In genomic region chr22:21569076-21569427, GRCh38 we compare ENCODE assay signal across 8 cellular contexts. TPM values are rescaled to one million over a fixed set of nuclear protein-coding genes. Genes with fewer than 3 reads are reported as not detected.
DNase-seq lines count a peak whose midpoint lies in the region; ATAC-seq, FAIRE-seq and TF ChIP-seq lines count a peak whose summit lies in the region.
"Not testable (repeated sequence)": the region's sequence is repeated elsewhere in the genome, so short reads cannot be mapped to it uniquely, and the experiment has no call there.

No MANE protein-coding gene starts in this region.

- not testable (repeated sequence) for H3K27me3 Mint-ChIP-seq in activated naive CD4-positive, alpha-beta T cell treated with anti-CD3 and anti-CD28 coated beads, Interleukin-2, amount 10 ng/mL, durations not matched to agents 7 days and 5 days; naive thymus-derived CD4-positive, alpha-beta T cell

- H3K9me3 Mint-ChIP-seq in activated naive CD4-positive, alpha-beta T cell treated with anti-CD3 and anti-CD28 coated beads, Interleukin-2, amount 10 ng/mL, durations not matched to agents 7 days and 5 days; naive thymus-derived CD4-positive, alpha-beta T cell: not testable (repeated sequence)

- not testable (repeated sequence) for FAIRE-seq in small intestine (lab: Jason Lieb, UNC)

- POLR2A ChIA-PET in AG04449 (lab: Yijun Ruan, JAX): interaction anchor here (0.6 kb wide), 1 partner anchor 9 kb away, joined by 3 read pairs; no protein-coding TSS in a partner anchor
- POLR2A ChIA-PET in naive thymus-derived CD4-positive, alpha-beta T cell (lab: Charles Lee): interaction anchor here (1.5 kb wide), 1 partner anchor 60 kb away, joined by 5 read pairs; the partner anchor contains the start of gene YDJC

- not testable (repeated sequence) for TF ChIP-seq CTCF in AG04449 (IDR thresholded peaks at IDR 0.05; ENCODE audit: insufficient read depth, low read length, missing control alignments); RWPE2 (IDR thresholded peaks at IDR 0.05; ENCODE audit: poor library complexity, severe bottlenecking)

- H3K27ac ChIP-seq in RWPE2 (ENCODE audit: poor library complexity, severe bottlenecking) (peak overlapping the region; percentile 74), small intestine (ENCODE audit: low read depth in 1 of 2, low read length in 1 of 2) (peak overlapping the region; percentile 95 to 96)
- peak overlapping the region; percentile 91 for H3K27ac ChIP-seq in effector memory CD4-positive, alpha-beta T cell (ENCODE audit: insufficient read depth, low read length, poor library complexity, severe bottlenecking)
- not testable (repeated sequence) for H3K27ac ChIP-seq in iPS DF 6.9 (ENCODE audit: low read length)
- H3K27ac ChIP-seq in naive thymus-derived CD4-positive, alpha-beta T cell (ENCODE audit: low read depth, low read length): peak overlapping the region; percentile 95

- not testable (repeated sequence) for DNase-seq in AG04449 (ENCODE audit: low read depth, low spot score); HAP-1 (ENCODE audit: low spot score in 2 of 2); RWPE2 (ENCODE audit: low spot score); activated naive CD4-positive, alpha-beta T cell treated with anti-CD3 and anti-CD28 coated beads, Interleukin-2, amount 10 ng/mL, durations not matched to agents 7 days and 5 days; effector memory CD4-positive, alpha-beta T cell; iPS DF 6.9 (ENCODE audit: low read depth, low spot score); naive thymus-derived CD4-positive, alpha-beta T cell
- DNase-seq in small intestine: peak; percentile 12

- H3K4me3 ChIP-seq in AG04449 (ENCODE audit: low read depth, low read length) (peak overlapping the region; percentile 83), HAP-1 (peak overlapping the region; percentile 94), RWPE2 (ENCODE audit: severe bottlenecking) (peak overlapping the region; percentile 98), iPS DF 6.9 (ENCODE audit: low read length) (peak overlapping the region; percentile 100; the same call in 1 of the 2 replicates), small intestine (ENCODE audit: low read depth in 1 of 2, low read length in 2 of 2) (peak overlapping the region in 1 of 2 donors; percentile 90)
- H3K4me3 ChIP-seq in effector memory CD4-positive, alpha-beta T cell (ENCODE audit: insufficient read depth, low read depth, low read length, poor library complexity, severe bottlenecking): peak overlapping the region; percentile 79
- H3K4me3 ChIP-seq in naive thymus-derived CD4-positive, alpha-beta T cell (ENCODE audit: low read length): peak overlapping the region; percentile 72

- not testable (repeated sequence) for H3K36me3 ChIP-seq in HAP-1 (replicated peaks); effector memory CD4-positive, alpha-beta T cell (ENCODE audit: control insufficient read depth, insufficient read depth, low read length); iPS DF 6.9 (ENCODE audit: control insufficient read depth, insufficient read depth, low read length); small intestine (ENCODE audit: control insufficient read depth in 2 of 2, insufficient read depth in 2 of 2, low read length in 2 of 2)
- peaks cover 23% of the 10 kb centered on the region; the same call in 1 of the 2 replicates for H3K36me3 ChIP-seq in RWPE2 (ENCODE audit: low read depth)
- H3K36me3 ChIP-seq in naive thymus-derived CD4-positive, alpha-beta T cell (ENCODE audit: control insufficient read depth in 2 of 3, insufficient read depth in 3 of 3, low read length in 3 of 3): peaks cover 0 to 12% (median 0%) of the 10 kb centered on the region in 3 experiments

- intact Hi-C loops in naive thymus-derived CD4-positive, alpha-beta T cell (cut with micrococcal nuclease): not testable (repeated sequence)

- peaks cover 17% of the 10 kb centered on the region for H3K4me1 ChIP-seq in HAP-1
- peaks cover 15% of the 10 kb centered on the region for H3K4me1 ChIP-seq in RWPE2 (ENCODE audit: insufficient read depth, poor library complexity, severe bottlenecking)
- peaks cover 38% of the 10 kb centered on the region for H3K4me1 ChIP-seq in effector memory CD4-positive, alpha-beta T cell (ENCODE audit: control insufficient read depth, insufficient read depth, low read length, poor library complexity, severe bottlenecking)
- H3K4me1 ChIP-seq in iPS DF 6.9 (ENCODE audit: control insufficient read depth, insufficient read depth, low read length): not testable (repeated sequence)
- peaks cover 43 to 52% of the 10 kb centered on the region in 2 donors for H3K4me1 ChIP-seq in naive thymus-derived CD4-positive, alpha-beta T cell (ENCODE audit: control insufficient read depth in 2 of 2, insufficient read depth in 2 of 2, low read length in 2 of 2)
- peaks cover 7 to 18% of the 10 kb centered on the region in 2 donors for H3K4me1 ChIP-seq in small intestine (ENCODE audit: control insufficient read depth in 2 of 2, insufficient read depth in 1 of 2, low read depth in 1 of 2, low read length in 1 of 2)

- H3K27me3 ChIP-seq in HAP-1 (ENCODE audit: low read depth); RWPE2 (ENCODE audit: insufficient read depth, poor library complexity, severe bottlenecking); effector memory CD4-positive, alpha-beta T cell (replicated peaks; ENCODE audit: control insufficient read depth, insufficient read depth, low read length, poor library complexity, severe bottlenecking); iPS DF 6.9 (ENCODE audit: control insufficient read depth, insufficient read depth, low read length); naive thymus-derived CD4-positive, alpha-beta T cell (ENCODE audit: control insufficient read depth in 2 of 2, insufficient read depth in 2 of 2, low read length in 2 of 2); small intestine (ENCODE audit: control insufficient read depth in 2 of 2, insufficient read depth in 2 of 2, low read length in 2 of 2): not testable (repeated sequence)

- peak overlapping the region; percentile 89 for H3K27ac Mint-ChIP-seq in activated naive CD4-positive, alpha-beta T cell treated with anti-CD3 and anti-CD28 coated beads, Interleukin-2, amount 10 ng/mL, durations not matched to agents 7 days and 5 days
- H3K27ac Mint-ChIP-seq in naive thymus-derived CD4-positive, alpha-beta T cell: peak overlapping the region in 8 of 9 donors; percentile 55 to 97 (median 92)

- H3K9me3 ChIP-seq in HAP-1; RWPE2 (ENCODE audit: severe bottlenecking); effector memory CD4-positive, alpha-beta T cell (ENCODE audit: control insufficient read depth, low read length); iPS DF 6.9 (ENCODE audit: control insufficient read depth, insufficient read depth, low read length); naive thymus-derived CD4-positive, alpha-beta T cell (ENCODE audit: control insufficient read depth in 2 of 3, low read length in 3 of 3); small intestine (ENCODE audit: control insufficient read depth, low read depth): not testable (repeated sequence)

- ATAC-seq in RWPE2 (ENCODE audit: low read depth); naive thymus-derived CD4-positive, alpha-beta T cell: not testable (repeated sequence)

- CTCF ChIA-PET in AG04449 (lab: Yijun Ruan, JAX): interaction anchor here (0.9 to 2.1 kb wide), 4 partner anchors 10 to 62 kb away, joined by 3 to 6 read pairs (median 4); no protein-coding TSS in a partner anchor
- CTCF ChIA-PET in activated naive CD4-positive, alpha-beta T cell treated with anti-CD3 and anti-CD28 coated beads, Interleukin-2, amount 10 ng/mL, durations not matched to agents 7 days and 5 days (lab: Charles Lee): interaction anchor here (0.9 to 1.7 kb wide), 2 partner anchors 60 to 74 kb away, joined by 4 to 6 read pairs; no protein-coding TSS in a partner anchor
- CTCF ChIA-PET in naive thymus-derived CD4-positive, alpha-beta T cell (lab: Charles Lee): interaction anchor here (0.7 to 0.8 kb wide), 2 partner anchors 78 to 91 kb away, joined by 3 read pairs; no protein-coding TSS in a partner anchor

- H3K4me3 Mint-ChIP-seq in activated naive CD4-positive, alpha-beta T cell treated with anti-CD3 and anti-CD28 coated beads, Interleukin-2, amount 10 ng/mL, durations not matched to agents 7 days and 5 days: peak overlapping the region; percentile 93
- H3K4me3 Mint-ChIP-seq in naive thymus-derived CD4-positive, alpha-beta T cell: peak overlapping the region; percentile 81 to 93 (median 90)

- WGBS in iPS DF 6.9 (ENCODE audit: insufficient coverage, insufficient read length): no CpG with 5 or more reads among the region's 12 CpGs
- 11 to 37% (median 16%) methylated on average over 12 of the region's 12 CpGs for WGBS in small intestine, 3 donors

- in situ Hi-C loops in HAP-1 (cut with MboI; ENCODE audit: low sequenced_read_pairs): not testable (repeated sequence)

- H3K4me1 Mint-ChIP-seq in activated naive CD4-positive, alpha-beta T cell treated with anti-CD3 and anti-CD28 coated beads, Interleukin-2, amount 10 ng/mL, durations not matched to agents 7 days and 5 days: peaks cover 58% of the 10 kb centered on the region
- H3K4me1 Mint-ChIP-seq in naive thymus-derived CD4-positive, alpha-beta T cell: peaks cover 45 to 69% (median 55%) of the 10 kb centered on the region in 7 donors

- peaks cover 28% of the 10 kb centered on the region for H3K36me3 Mint-ChIP-seq in activated naive CD4-positive, alpha-beta T cell treated with anti-CD3 and anti-CD28 coated beads, Interleukin-2, amount 10 ng/mL, durations not matched to agents 7 days and 5 days
- peaks cover 0 to 16% (median 7%) of the 10 kb centered on the region in 5 donors for H3K36me3 Mint-ChIP-seq in naive thymus-derived CD4-positive, alpha-beta T cell

RNA-seq across cellular contexts. Expression of gene UBE2L3, which starts 1.5 kb away (rescaled TPM):
- total RNA-seq in naive thymus-derived CD4-positive, alpha-beta T cell: 10 to 100 TPM; 22.5 to 55.0 (median 34.2) TPM
- 100 to 1,000 TPM in 1 of 2 donors, 10 to 100 TPM in 1; 89.8 to 101 TPM for polyA plus RNA-seq in naive thymus-derived CD4-positive, alpha-beta T cell
- 10 to 100 TPM; 62.5 to 82.1 (median 67.0) TPM for polyA plus RNA-seq in small intestine

RNA-seq across cellular contexts. Expression of gene RIMBP3C, which starts 17.8 kb away (rescaled TPM):
- 1 to 10 TPM in 2 of 5 experiments, under 1 TPM in 3; 0.27 to 4.4 (median 0.77) TPM for total RNA-seq in naive thymus-derived CD4-positive, alpha-beta T cell
- 1 to 10 TPM in 1 of 2 donors, under 1 TPM in 1; 0.22 to 1.4 TPM for polyA plus RNA-seq in naive thymus-derived CD4-positive, alpha-beta T cell
- polyA plus RNA-seq in small intestine: under 1 TPM in 1 of 3 donors, not detected in 2; 0.04 TPM
